ENCODE assay signal across 14 cellular contexts in the genomic region with DNA sequence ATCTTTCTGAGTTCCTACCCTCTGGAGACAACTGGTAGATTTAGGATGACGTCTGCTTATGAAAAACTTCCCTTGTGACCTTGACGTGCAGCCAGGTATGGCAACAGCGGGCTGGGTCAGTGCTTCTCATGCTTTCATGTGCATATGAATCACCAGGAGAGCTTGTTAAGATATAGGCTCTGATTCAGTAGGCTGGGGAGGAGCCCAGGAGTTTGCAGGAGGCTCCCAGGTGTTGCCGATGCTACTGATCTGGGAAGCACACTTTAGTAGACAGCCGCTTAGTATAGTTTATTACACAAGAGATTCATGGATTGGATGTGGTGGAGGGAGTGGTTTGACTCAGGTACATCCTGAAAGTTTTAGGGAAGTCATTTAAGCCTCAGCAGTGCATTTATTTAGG. TPM values are rescaled to one million over a fixed set of nuclear protein-coding genes. Genes with fewer than 3 reads are reported as not detected.
DNase-seq lines count a peak whose midpoint lies in the region; ATAC-seq, FAIRE-seq and TF ChIP-seq lines count a peak whose summit lies in the region.
"Had no signal": no experiment of that assay in that cellular context is flagged by ENCODE, and none has a peak within 500 bp of the region (broad histone marks: within the 10 kb centered on the region; RNA-seq: fewer than 3 reads in every experiment).

No MANE protein-coding gene starts in this region.

- no peaks in the 10 kb centered on the region for H3K79me2 ChIP-seq in K562 (ENCODE audit: control insufficient read depth, insufficient read depth, low read length)

- TF ChIP-seq CTCF in K562 (IDR thresholded peaks at IDR 0.05 in 2 of 3, conservative IDR thresholded peaks at IDR 0.05 in 1 of 3; ENCODE audit: insufficient read depth in 2 of 3, low read depth in 1 of 3, low read length in 3 of 3) (no peak), stomach (IDR thresholded peaks at IDR 0.05) (no peak)

- no peaks in the 10 kb centered on the region for H3K9me3 ChIP-seq in HUES64 (ENCODE audit: insufficient read depth, low read depth, low read length)
- no peaks in the 10 kb centered on the region for H3K9me3 ChIP-seq in K562 (replicated peaks; ENCODE audit: control insufficient read depth, insufficient read depth, low read depth, low read length)
- no peaks in the 10 kb centered on the region for H3K9me3 ChIP-seq in stomach
- H3K9me3 ChIP-seq: esophagus muscularis mucosa had no signal

- H3K4me1 ChIP-seq in HUES64 (ENCODE audit: insufficient read depth, low read length) (peaks cover 18% of the 10 kb centered on the region), K562 (replicated peaks in 1 of 2; ENCODE audit: control insufficient read depth in 2 of 2, insufficient read depth in 2 of 2, low read length in 2 of 2) (peaks cover 0 to 6% of the 10 kb centered on the region in 2 experiments; a peak in 3 of 5 replicates), stomach (peaks cover 0 to 6% (median 5%) of the 10 kb centered on the region in 4 donors)

- H3K9ac ChIP-seq in HUES64 (ENCODE audit: low read depth, low read length), result no peak overlapping the region
- no peak overlapping the region for H3K9ac ChIP-seq in K562 (ENCODE audit: insufficient read depth in 1 of 2, low read depth in 2 of 2, low read length in 2 of 2)

- no peaks in the 10 kb centered on the region for H3K9me1 ChIP-seq in K562 (ENCODE audit: control insufficient read depth, insufficient read depth, low read length)

- no peak overlapping the region for H3K4me2 ChIP-seq in K562 (ENCODE audit: insufficient read depth, low read length)

- POLR2A ChIA-PET in K562 (lab: Yijun Ruan, JAX), result interaction anchor here (0.6 kb wide), 2 partner anchors 126 to 264 kb away, joined by 3 read pairs; a partner anchor contains a TSS

- in situ Hi-C loops in K562 (cut with MboI), result no loop called here

- no peak for TF ChIP-seq RAD21 in K562 (CRISPR knock-in tag; conservative IDR thresholded peaks at IDR 0.05 in 1 of 2, IDR thresholded peaks at IDR 0.05 in 1 of 2)

- ATAC-seq in K562 (peak; percentile 31; the same call in 1 of the 3 replicates), GM21526 (IDR thresholded peaks at IDR 0.05; ENCODE audit: low FRiP score, unreplicated experiment) (no peak)
- ATAC-seq in activated CD4-positive, CD25-positive, alpha-beta regulatory T cell treated with anti-CD3 and anti-CD28 coated beads, Interleukin-2, amount 50 U/mL, for 24 hours, result no peak
- ATAC-seq: sciatic nerve had no signal

- TF ChIP-seq POLR2A in K562 (conservative IDR thresholded peaks at IDR 0.05) (no peak), stomach (IDR thresholded peaks at IDR 0.05) (no peak)

- peak; percentile 48 for FAIRE-seq in K562 (lab: Jason Lieb, UNC)

- H3K27ac ChIP-seq in HUES64 (ENCODE audit: low read depth, low read length) (peak overlapping the region; percentile 61; the same call in 1 of the 2 replicates), K562 (ENCODE audit: extremely low read depth, low read depth, low read length) (no peak overlapping the region), stomach (peak overlapping the region; percentile 15 to 49 (median 42))
- H3K27ac ChIP-seq: esophagus muscularis mucosa had no signal

- no TSS peak for BruUV-seq in K562 (replicated peaks; lab: Mats Ljungman, UMichigan)

- intact Hi-C loops in K562 (cut with micrococcal nuclease) (no loop called here), stomach (cut with DNase I; ENCODE audit: low total_unique reads) (no loop called here)

- TF ChIP-seq EP300 in K562 (IDR thresholded peaks at IDR 0.05; ENCODE audit: low read length) (no peak), stomach (IDR thresholded peaks at IDR 0.05) (no peak)

- H2AFZ ChIP-seq in K562 (ENCODE audit: low read depth, low read length), result no peak overlapping the region

- no peaks in the 10 kb centered on the region for H3K27me3 ChIP-seq in HUES64 (ENCODE audit: insufficient read depth, low read length)
- H3K27me3 ChIP-seq in K562 (ENCODE audit: control insufficient read depth in 2 of 2, insufficient read depth in 2 of 2, low read length in 2 of 2), result no peaks in the 10 kb centered on the region
- H3K27me3 ChIP-seq in stomach, result no peaks in the 10 kb centered on the region
- H3K27me3 ChIP-seq: esophagus muscularis mucosa had no signal

- H3K4me3 ChIP-seq in HUES64 (ENCODE audit: low read length) (no peak overlapping the region; the same call in 1 of the 2 replicates), K562 (no peak overlapping the region), stomach (no peak overlapping the region)
- H3K4me3 ChIP-seq: esophagus muscularis mucosa had no signal

- 24% methylated on average over 5 of the region's 5 CpGs for WGBS in HUES64
- 48% methylated on average over 5 of the region's 5 CpGs for WGBS in K562 (ENCODE audit: insufficient coverage, low coverage, missing lambda C conversion rate)
- WGBS in stomach, 5 donors, result 36 to 68% (median 44%) methylated on average over 5 of the region's 5 CpGs

- H4K20me1 ChIP-seq in K562 (replicated peaks; ENCODE audit: control insufficient read depth, insufficient read depth, low read length), result no peaks in the 10 kb centered on the region

- H3K36me3 ChIP-seq in HUES64 (ENCODE audit: insufficient read depth, low read length), result peaks cover 13% of the 10 kb centered on the region
- peaks cover 3% of the 10 kb centered on the region; the same call in 1 of the 3 replicates for H3K36me3 ChIP-seq in K562 (ENCODE audit: control insufficient read depth, insufficient read depth, low read length)
- peaks cover 0 to 7% (median 0%) of the 10 kb centered on the region in 4 donors for H3K36me3 ChIP-seq in stomach

- CTCF ChIA-PET in K562 (lab: Yijun Ruan, JAX; ENCODE audit: low intra/inter-chr PET ratio), result no interaction called here

- no peak for DNase-seq in K562 (ENCODE audit: extremely low read depth in 1 of 4, low spot score in 3 of 4)
- peak; percentile 38 for DNase-seq in kidney glomerular epithelial cell (lab: John Stamatoyannopoulos, UW)
- DNase-seq in stomach, result peak; percentile 70
- no peak for DNase-seq in amygdala (lab: John Stamatoyannopoulos, UW)
- DNase-seq: CD4-positive, CD25-positive, alpha-beta regulatory T cell; GDM1; NCI-H2029; SHP77 had no signal

RNA-seq across cellular contexts. Expression of a gene that starts 23.8 kb away (rescaled TPM):
- polyA plus RNA-seq in HUES64 (2013, experiment 1 of 2), result 8.9 TPM
- 10.5 TPM for polyA plus RNA-seq in HUES64 (2013, experiment 2 of 2)
- total RNA-seq in K562 (2011; cell fraction: chromatin; rRNA removed; ENCODE audit: low replicate concordance), result 18.6 and 22.7 TPM in 2 replicates
- 7.2 and 10.4 TPM in 2 replicates for total RNA-seq in K562 (2011; cell fraction: nucleolus; rRNA removed)
- total RNA-seq in K562 (2011; cell fraction: nucleoplasm; rRNA removed), result 11.7 and 16.1 TPM in 2 replicates
- total RNA-seq in K562 (2014; rRNA removed), result 4.0 and 4.5 TPM in 2 replicates
- total RNA-seq in K562 (2014; rRNA removed; fragmentation: Illumina TruSeq; extraction: Trizol), result 8.4 and 8.7 TPM in 2 replicates
- 9.6 and 10.8 TPM in 2 replicates for total RNA-seq in K562 (2015; rRNA removed; fragmentation: Illumina TruSeq; extraction: Trizol)
- total RNA-seq in K562 (2021), result 7.0 and 8.1 TPM in 2 replicates
- polyA plus RNA-seq in K562 (2011; rRNA removed), result 6.8 and 7.2 TPM in 2 replicates
- polyA plus RNA-seq in K562 (2011; cell fraction: cytosol; rRNA removed), result 3.3 and 4.3 TPM in 2 replicates
- polyA plus RNA-seq in K562 (2011; cell fraction: nucleus; rRNA removed), result 6.1 and 6.3 TPM in 2 replicates
- 3.4 and 4.4 TPM in 2 replicates for polyA plus RNA-seq in K562 (2012)
- polyA plus RNA-seq in K562 (2014; fragmentation: Illumina TruSeq; extraction: Trizol), result 4.7 and 7.4 TPM in 2 replicates
- 1 to 10 TPM; 2.5 to 2.6 TPM for polyA plus RNA-seq in K562 (2014; fragmentation: Nextera tagmentation; extraction: Ambion mirVana)
- 3.8 and 4.7 TPM in 2 replicates for polyA plus RNA-seq in K562 (2014; rRNA removed)
- polyA minus RNA-seq in K562 (2011; rRNA and poly(A)+ RNA removed), result 17.3 and 23.6 TPM in 2 replicates
- 6.9 and 7.1 TPM in 2 replicates for polyA minus RNA-seq in K562 (2011; cell fraction: cytosol; rRNA and poly(A)+ RNA removed)
- 6.3 and 11.9 TPM in 2 replicates for polyA minus RNA-seq in K562 (2011; cell fraction: nucleus; rRNA and poly(A)+ RNA removed)
- total RNA-seq in stomach, result 100 to 1,000 TPM in 1 of 5 donors, 10 to 100 TPM in 4; 19.1 to 128 (median 60.4) TPM
- 10 to 100 TPM in 2 of 3 donors, 1 to 10 TPM in 1; 6.2 to 15.6 (median 11.3) TPM for polyA plus RNA-seq in stomach

RNA-seq across cellular contexts. Expression of a gene that starts 42.2 kb away (rescaled TPM):
- polyA plus RNA-seq in HUES64 (2013, experiment 1 of 2), result 0.75 TPM
- 1.3 TPM for polyA plus RNA-seq in HUES64 (2013, experiment 2 of 2)
- 0.93 and 1.3 TPM in 2 replicates for total RNA-seq in K562 (2011; cell fraction: chromatin; rRNA removed; ENCODE audit: low replicate concordance)
- 0.83 and 0.92 TPM in 2 replicates for total RNA-seq in K562 (2011; cell fraction: nucleolus; rRNA removed)
- 1.1 TPM in 1 of 2 replicates, not detected in the other for total RNA-seq in K562 (2011; cell fraction: nucleoplasm; rRNA removed)
- total RNA-seq in K562 (2014; rRNA removed), result 0.32 and 1.4 TPM in 2 replicates
- total RNA-seq in K562 (2014; rRNA removed; fragmentation: Illumina TruSeq; extraction: Trizol), result 0.64 and 1.0 TPM in 2 replicates
- 0.72 and 0.87 TPM in 2 replicates for total RNA-seq in K562 (2015; rRNA removed; fragmentation: Illumina TruSeq; extraction: Trizol)
- total RNA-seq in K562 (2021), result 0.29 and 0.69 TPM in 2 replicates
- polyA plus RNA-seq in K562 (2011; rRNA removed), result 1.3 and 2.5 TPM in 2 replicates
- polyA plus RNA-seq in K562 (2011; cell fraction: cytosol; rRNA removed), result 1.2 and 1.4 TPM in 2 replicates
- 1.1 and 1.5 TPM in 2 replicates for polyA plus RNA-seq in K562 (2011; cell fraction: nucleus; rRNA removed)
- polyA plus RNA-seq in K562 (2012), result 0.69 and 2.0 TPM in 2 replicates
- 1.7 and 2.2 TPM in 2 replicates for polyA plus RNA-seq in K562 (2014; fragmentation: Illumina TruSeq; extraction: Trizol)
- polyA plus RNA-seq in K562 (2014; fragmentation: Nextera tagmentation; extraction: Ambion mirVana), result 1 to 10 TPM; 1.8 to 2.9 TPM
- polyA plus RNA-seq in K562 (2014; rRNA removed), result 0.77 and 0.84 TPM in 2 replicates
- polyA minus RNA-seq in K562 (2011; rRNA and poly(A)+ RNA removed), result 1.3 and 2.0 TPM in 2 replicates
- polyA minus RNA-seq in K562 (2011; cell fraction: cytosol; rRNA and poly(A)+ RNA removed), result not detected in 2 replicates
- polyA minus RNA-seq in K562 (2011; cell fraction: nucleus; rRNA and poly(A)+ RNA removed), result 0.56 and 0.94 TPM in 2 replicates
- total RNA-seq in stomach, result 10 to 100 TPM in 2 of 5 donors, 1 to 10 TPM in 2, not detected in 1; 3.9 to 18.7 (median 12.5) TPM
- 10 to 100 TPM; 28.0 to 43.4 (median 35.0) TPM for polyA plus RNA-seq in stomach
- total RNA-seq: activated naive CD4-positive, alpha-beta T cell treated with anti-CD3 and anti-CD28 coated beads, Interleukin-2, amount 50 U/mL, for 72 hours; CD4-positive, CD25-positive, alpha-beta regulatory T cell; sciatic nerve had no signal

RNA-seq across cellular contexts. Expression of a gene that starts 48.4 kb away (rescaled TPM):
- polyA plus RNA-seq in HUES64 (2013, experiment 1 of 2), result 0.35 TPM
- polyA plus RNA-seq in HUES64 (2013, experiment 2 of 2), result not detected
- not detected in 2 replicates for total RNA-seq in K562 (2011; cell fraction: chromatin; rRNA removed; ENCODE audit: low replicate concordance)
- not detected in 2 replicates for total RNA-seq in K562 (2011; cell fraction: nucleolus; rRNA removed)
- not detected in 2 replicates for total RNA-seq in K562 (2011; cell fraction: nucleoplasm; rRNA removed)
- total RNA-seq in K562 (2014; rRNA removed) (not detected in 2 replicates), K562 (2014; rRNA removed; fragmentation: Illumina TruSeq; extraction: Trizol) (0.11 TPM in 1 of 2 replicates, not detected in the other), K562 (2015; rRNA removed; fragmentation: Illumina TruSeq; extraction: Trizol) (not detected in 2 replicates), K562 (2021) (0.31 TPM in 1 of 2 replicates, not detected in the other), stomach (under 1 TPM in 1 of 5 donors, not detected in 4; 0.37 TPM)
- polyA plus RNA-seq in K562 (2011; rRNA removed) (0.11 and 0.35 TPM in 2 replicates), K562 (2014; fragmentation: Illumina TruSeq; extraction: Trizol) (0.12 TPM in 1 of 2 replicates, not detected in the other), K562 (2014; fragmentation: Nextera tagmentation; extraction: Ambion mirVana) (under 1 TPM in 1 of 2 experiments, not detected in 1; 0.06 TPM), K562 (2014; rRNA removed) (not detected in 2 replicates), stomach (1 to 10 TPM; 2.0 to 5.1 (median 4.0) TPM)
- polyA plus RNA-seq in K562 (2011; cell fraction: cytosol; rRNA removed), result 0.09 and 0.24 TPM in 2 replicates
- 0.16 and 0.29 TPM in 2 replicates for polyA plus RNA-seq in K562 (2011; cell fraction: nucleus; rRNA removed)
- polyA plus RNA-seq in K562 (2012), result 0.13 TPM in 1 of 2 replicates, not detected in the other
- polyA minus RNA-seq in K562 (2011; rRNA and poly(A)+ RNA removed), result 0.21 TPM in 1 of 2 replicates, not detected in the other
- polyA minus RNA-seq in K562 (2011; cell fraction: cytosol; rRNA and poly(A)+ RNA removed), result not detected in 2 replicates
- polyA minus RNA-seq in K562 (2011; cell fraction: nucleus; rRNA and poly(A)+ RNA removed), result not detected in 2 replicates
- total RNA-seq: activated naive CD4-positive, alpha-beta T cell treated with anti-CD3 and anti-CD28 coated beads, Interleukin-2, amount 50 U/mL, for 72 hours; CD4-positive, CD25-positive, alpha-beta regulatory T cell had no signal
- polyA plus RNA-seq: CD4-positive, CD25-positive, alpha-beta regulatory T cell had no signal

RNA-seq across cellular contexts. Expression of a gene that starts 49.3 kb away (rescaled TPM):
- 1.5 TPM for polyA plus RNA-seq in HUES64 (2013, experiment 1 of 2)
- 5.8 TPM for polyA plus RNA-seq in HUES64 (2013, experiment 2 of 2)
- total RNA-seq in K562 (2011; cell fraction: chromatin; rRNA removed; ENCODE audit: low replicate concordance), result 1.0 and 1.8 TPM in 2 replicates
- total RNA-seq in K562 (2011; cell fraction: nucleolus; rRNA removed), result 1.0 and 3.2 TPM in 2 replicates
- 1.6 and 2.4 TPM in 2 replicates for total RNA-seq in K562 (2011; cell fraction: nucleoplasm; rRNA removed)
- 2.0 and 3.6 TPM in 2 replicates for total RNA-seq in K562 (2014; rRNA removed)
- 3.0 and 3.1 TPM in 2 replicates for total RNA-seq in K562 (2014; rRNA removed; fragmentation: Illumina TruSeq; extraction: Trizol)
- total RNA-seq in K562 (2015; rRNA removed; fragmentation: Illumina TruSeq; extraction: Trizol), result 0.83 and 1.3 TPM in 2 replicates
- total RNA-seq in K562 (2021), result 3.6 and 3.7 TPM in 2 replicates
- 1.5 and 2.3 TPM in 2 replicates for polyA plus RNA-seq in K562 (2011; rRNA removed)
- 2.3 and 3.7 TPM in 2 replicates for polyA plus RNA-seq in K562 (2011; cell fraction: cytosol; rRNA removed)
- 1.7 and 3.3 TPM in 2 replicates for polyA plus RNA-seq in K562 (2011; cell fraction: nucleus; rRNA removed)
- 0.61 and 2.0 TPM in 2 replicates for polyA plus RNA-seq in K562 (2012)
- 5.2 and 5.9 TPM in 2 replicates for polyA plus RNA-seq in K562 (2014; fragmentation: Illumina TruSeq; extraction: Trizol)
- polyA plus RNA-seq in K562 (2014; fragmentation: Nextera tagmentation; extraction: Ambion mirVana), result 1 to 10 TPM; 6.5 to 7.5 TPM
- 1.2 and 2.7 TPM in 2 replicates for polyA plus RNA-seq in K562 (2014; rRNA removed)
- 0.69 and 3.5 TPM in 2 replicates for polyA minus RNA-seq in K562 (2011; rRNA and poly(A)+ RNA removed)
- 1.6 TPM in 1 of 2 replicates, not detected in the other for polyA minus RNA-seq in K562 (2011; cell fraction: cytosol; rRNA and poly(A)+ RNA removed)
- polyA minus RNA-seq in K562 (2011; cell fraction: nucleus; rRNA and poly(A)+ RNA removed), result 0.94 and 1.00 TPM in 2 replicates
- 100 to 1,000 TPM in 2 of 5 donors, 10 to 100 TPM in 3; 28.4 to 207 (median 47.3) TPM for total RNA-seq in stomach
- 100 to 1,000 TPM in 1 of 3 donors, 10 to 100 TPM in 2; 75.6 to 122 (median 85.7) TPM for polyA plus RNA-seq in stomach
- total RNA-seq: activated naive CD4-positive, alpha-beta T cell treated with anti-CD3 and anti-CD28 coated beads, Interleukin-2, amount 50 U/mL, for 72 hours; CD4-positive, CD25-positive, alpha-beta regulatory T cell had no signal
- polyA plus RNA-seq: CD4-positive, CD25-positive, alpha-beta regulatory T cell had no signal

Comparison
In these comparisons a context has a peak if more than half of its experiments do, and no peak if none do; other contexts are left out.
1. DNase-seq: peak in kidney glomerular epithelial cell (single experiment) and stomach (single experiment); none in K562 (0 of 4) and amygdala (0 of 56).